Comparison of ENCODE assay signal across 2 cellular contexts in the genomic region with DNA sequence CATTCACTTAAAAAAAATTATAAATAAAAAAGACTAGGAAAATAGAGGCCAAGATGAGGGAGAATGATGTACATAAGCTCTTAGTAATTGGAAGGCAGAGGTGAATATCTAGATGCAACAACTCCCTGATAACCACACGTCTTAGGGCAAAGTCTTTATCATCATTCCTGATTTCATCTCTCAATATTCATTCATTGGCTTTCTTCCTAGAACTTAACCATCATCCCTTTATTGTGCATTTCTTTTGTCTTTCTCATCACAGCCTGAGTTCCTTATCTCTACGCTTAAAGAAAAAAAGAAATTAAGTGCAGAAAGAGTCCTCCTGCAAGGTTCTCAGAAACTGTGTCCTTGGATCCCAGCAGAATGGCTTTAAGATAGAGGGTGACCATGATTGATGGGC.
TF ChIP-seq lines count a peak whose summit lies in the region.

No MANE protein-coding gene starts in this region.

TF ChIP-seq in GM23338, 12 proteins besides CTCF, POLR2A, EP300 and RAD21 (continues in another document):
- TF ChIP-seq NANOG (IDR thresholded peaks at IDR 0.05; ENCODE audit: borderline replicate concordance) = no peak
- no peak for TF ChIP-seq STAT1 (IDR thresholded peaks at IDR 0.05; ENCODE audit: unreplicated experiment)
- no peak for TF ChIP-seq ZNF331 (CRISPR knock-in tag; IDR thresholded peaks at IDR 0.05; ENCODE audit: low read depth)
- TF ChIP-seq, protein P1, sequence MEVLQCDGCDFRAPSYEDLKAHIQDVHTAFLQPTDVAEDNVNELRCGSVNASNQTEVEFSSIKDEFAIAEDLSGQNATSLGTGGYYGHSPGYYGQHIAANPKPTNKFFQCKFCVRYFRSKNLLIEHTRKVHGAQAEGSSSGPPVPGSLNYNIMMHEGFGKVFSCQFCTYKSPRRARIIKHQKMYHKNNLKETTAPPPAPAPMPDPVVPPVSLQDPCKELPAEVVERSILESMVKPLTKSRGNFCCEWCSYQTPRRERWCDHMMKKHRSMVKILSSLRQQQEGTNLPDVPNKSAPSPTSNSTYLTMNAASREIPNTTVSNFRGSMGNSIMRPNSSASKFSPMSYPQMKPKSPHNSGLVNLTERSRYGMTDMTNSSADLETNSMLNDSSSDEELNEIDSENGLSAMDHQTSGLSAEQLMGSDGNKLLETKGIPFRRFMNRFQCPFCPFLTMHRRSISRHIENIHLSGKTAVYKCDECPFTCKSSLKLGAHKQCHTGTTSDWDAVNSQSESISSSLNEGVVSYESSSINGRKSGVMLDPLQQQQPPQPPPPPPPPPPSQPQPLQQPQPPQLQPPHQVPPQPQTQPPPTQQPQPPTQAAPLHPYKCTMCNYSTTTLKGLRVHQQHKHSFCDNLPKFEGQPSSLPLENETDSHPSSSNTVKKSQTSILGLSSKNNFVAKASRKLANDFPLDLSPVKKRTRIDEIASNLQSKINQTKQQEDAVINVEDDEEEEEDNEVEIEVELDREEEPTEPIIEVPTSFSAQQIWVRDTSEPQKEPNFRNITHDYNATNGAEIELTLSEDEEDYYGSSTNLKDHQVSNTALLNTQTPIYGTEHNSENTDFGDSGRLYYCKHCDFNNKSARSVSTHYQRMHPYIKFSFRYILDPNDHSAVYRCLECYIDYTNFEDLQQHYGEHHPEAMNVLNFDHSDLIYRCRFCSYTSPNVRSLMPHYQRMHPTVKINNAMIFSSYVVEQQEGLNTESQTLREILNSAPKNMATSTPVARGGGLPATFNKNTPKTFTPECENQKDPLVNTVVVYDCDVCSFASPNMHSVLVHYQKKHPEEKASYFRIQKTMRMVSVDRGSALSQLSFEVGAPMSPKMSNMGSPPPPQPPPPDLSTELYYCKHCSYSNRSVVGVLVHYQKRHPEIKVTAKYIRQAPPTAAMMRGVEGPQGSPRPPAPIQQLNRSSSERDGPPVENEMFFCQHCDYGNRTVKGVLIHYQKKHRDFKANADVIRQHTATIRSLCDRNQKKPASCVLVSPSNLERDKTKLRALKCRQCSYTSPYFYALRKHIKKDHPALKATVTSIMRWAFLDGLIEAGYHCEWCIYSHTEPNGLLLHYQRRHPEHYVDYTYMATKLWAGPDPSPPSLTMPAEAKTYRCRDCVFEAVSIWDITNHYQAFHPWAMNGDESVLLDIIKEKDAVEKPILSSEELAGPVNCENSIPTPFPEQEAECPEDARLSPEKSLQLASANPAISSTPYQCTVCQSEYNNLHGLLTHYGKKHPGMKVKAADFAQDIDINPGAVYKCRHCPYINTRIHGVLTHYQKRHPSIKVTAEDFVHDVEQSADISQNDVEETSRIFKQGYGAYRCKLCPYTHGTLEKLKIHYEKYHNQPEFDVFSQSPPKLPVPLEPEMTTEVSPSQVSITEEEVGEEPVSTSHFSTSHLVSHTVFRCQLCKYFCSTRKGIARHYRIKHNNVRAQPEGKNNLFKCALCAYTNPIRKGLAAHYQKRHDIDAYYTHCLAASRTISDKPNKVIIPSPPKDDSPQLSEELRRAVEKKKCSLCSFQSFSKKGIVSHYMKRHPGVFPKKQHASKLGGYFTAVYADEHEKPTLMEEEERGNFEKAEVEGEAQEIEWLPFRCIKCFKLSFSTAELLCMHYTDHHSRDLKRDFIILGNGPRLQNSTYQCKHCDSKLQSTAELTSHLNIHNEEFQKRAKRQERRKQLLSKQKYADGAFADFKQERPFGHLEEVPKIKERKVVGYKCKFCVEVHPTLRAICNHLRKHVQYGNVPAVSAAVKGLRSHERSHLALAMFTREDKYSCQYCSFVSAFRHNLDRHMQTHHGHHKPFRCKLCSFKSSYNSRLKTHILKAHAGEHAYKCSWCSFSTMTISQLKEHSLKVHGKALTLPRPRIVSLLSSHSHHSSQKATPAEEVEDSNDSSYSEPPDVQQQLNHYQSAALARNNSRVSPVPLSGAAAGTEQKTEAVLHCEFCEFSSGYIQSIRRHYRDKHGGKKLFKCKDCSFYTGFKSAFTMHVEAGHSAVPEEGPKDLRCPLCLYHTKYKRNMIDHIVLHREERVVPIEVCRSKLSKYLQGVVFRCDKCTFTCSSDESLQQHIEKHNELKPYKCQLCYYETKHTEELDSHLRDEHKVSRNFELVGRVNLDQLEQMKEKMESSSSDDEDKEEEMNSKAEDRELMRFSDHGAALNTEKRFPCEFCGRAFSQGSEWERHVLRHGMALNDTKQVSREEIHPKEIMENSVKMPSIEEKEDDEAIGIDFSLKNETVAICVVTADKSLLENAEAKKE (CRISPR knock-in tag; IDR thresholded peaks at IDR 0.05) = no peak
- no peak for TF ChIP-seq POLR2AphosphoS5 (IDR thresholded peaks at IDR 0.05; ENCODE audit: low read depth)
- TF ChIP-seq, protein P2, sequence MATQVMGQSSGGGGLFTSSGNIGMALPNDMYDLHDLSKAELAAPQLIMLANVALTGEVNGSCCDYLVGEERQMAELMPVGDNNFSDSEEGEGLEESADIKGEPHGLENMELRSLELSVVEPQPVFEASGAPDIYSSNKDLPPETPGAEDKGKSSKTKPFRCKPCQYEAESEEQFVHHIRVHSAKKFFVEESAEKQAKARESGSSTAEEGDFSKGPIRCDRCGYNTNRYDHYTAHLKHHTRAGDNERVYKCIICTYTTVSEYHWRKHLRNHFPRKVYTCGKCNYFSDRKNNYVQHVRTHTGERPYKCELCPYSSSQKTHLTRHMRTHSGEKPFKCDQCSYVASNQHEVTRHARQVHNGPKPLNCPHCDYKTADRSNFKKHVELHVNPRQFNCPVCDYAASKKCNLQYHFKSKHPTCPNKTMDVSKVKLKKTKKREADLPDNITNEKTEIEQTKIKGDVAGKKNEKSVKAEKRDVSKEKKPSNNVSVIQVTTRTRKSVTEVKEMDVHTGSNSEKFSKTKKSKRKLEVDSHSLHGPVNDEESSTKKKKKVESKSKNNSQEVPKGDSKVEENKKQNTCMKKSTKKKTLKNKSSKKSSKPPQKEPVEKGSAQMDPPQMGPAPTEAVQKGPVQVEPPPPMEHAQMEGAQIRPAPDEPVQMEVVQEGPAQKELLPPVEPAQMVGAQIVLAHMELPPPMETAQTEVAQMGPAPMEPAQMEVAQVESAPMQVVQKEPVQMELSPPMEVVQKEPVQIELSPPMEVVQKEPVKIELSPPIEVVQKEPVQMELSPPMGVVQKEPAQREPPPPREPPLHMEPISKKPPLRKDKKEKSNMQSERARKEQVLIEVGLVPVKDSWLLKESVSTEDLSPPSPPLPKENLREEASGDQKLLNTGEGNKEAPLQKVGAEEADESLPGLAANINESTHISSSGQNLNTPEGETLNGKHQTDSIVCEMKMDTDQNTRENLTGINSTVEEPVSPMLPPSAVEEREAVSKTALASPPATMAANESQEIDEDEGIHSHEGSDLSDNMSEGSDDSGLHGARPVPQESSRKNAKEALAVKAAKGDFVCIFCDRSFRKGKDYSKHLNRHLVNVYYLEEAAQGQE (IDR thresholded peaks at IDR 0.05; ENCODE audit: unreplicated experiment) = no peak
- TF ChIP-seq JUNB (IDR thresholded peaks at IDR 0.05; ENCODE audit: unreplicated experiment) = no peak
- TF ChIP-seq EZH2 (IDR thresholded peaks at IDR 0.05; ENCODE audit: low read depth, unreplicated experiment) = no peak
- no peak for TF ChIP-seq CREB1 (CRISPR knock-in tag; IDR thresholded peaks at IDR 0.05; ENCODE audit: low read depth)
- no peak for TF ChIP-seq ZNF114 (CRISPR knock-in tag; IDR thresholded peaks at IDR 0.05)
- no peak for TF ChIP-seq EZH2phosphoT487 (IDR thresholded peaks at IDR 0.05; ENCODE audit: unreplicated experiment)

TF ChIP-seq in WTC11, 78 proteins besides CTCF, POLR2A, EP300 and RAD21:
- TF ChIP-seq, protein P3, sequence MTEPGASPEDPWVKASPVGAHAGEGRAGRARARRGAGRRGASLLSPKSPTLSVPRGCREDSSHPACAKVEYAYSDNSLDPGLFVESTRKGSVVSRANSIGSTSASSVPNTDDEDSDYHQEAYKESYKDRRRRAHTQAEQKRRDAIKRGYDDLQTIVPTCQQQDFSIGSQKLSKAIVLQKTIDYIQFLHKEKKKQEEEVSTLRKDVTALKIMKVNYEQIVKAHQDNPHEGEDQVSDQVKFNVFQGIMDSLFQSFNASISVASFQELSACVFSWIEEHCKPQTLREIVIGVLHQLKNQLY (CRISPR knock-in tag; IDR thresholded peaks at IDR 0.05) = no peak
- TF ChIP-seq, protein P4, sequence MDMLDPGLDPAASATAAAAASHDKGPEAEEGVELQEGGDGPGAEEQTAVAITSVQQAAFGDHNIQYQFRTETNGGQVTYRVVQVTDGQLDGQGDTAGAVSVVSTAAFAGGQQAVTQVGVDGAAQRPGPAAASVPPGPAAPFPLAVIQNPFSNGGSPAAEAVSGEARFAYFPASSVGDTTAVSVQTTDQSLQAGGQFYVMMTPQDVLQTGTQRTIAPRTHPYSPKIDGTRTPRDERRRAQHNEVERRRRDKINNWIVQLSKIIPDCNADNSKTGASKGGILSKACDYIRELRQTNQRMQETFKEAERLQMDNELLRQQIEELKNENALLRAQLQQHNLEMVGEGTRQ (CRISPR knock-in tag; IDR thresholded peaks at IDR 0.05) = no peak
- TF ChIP-seq, protein P5, sequence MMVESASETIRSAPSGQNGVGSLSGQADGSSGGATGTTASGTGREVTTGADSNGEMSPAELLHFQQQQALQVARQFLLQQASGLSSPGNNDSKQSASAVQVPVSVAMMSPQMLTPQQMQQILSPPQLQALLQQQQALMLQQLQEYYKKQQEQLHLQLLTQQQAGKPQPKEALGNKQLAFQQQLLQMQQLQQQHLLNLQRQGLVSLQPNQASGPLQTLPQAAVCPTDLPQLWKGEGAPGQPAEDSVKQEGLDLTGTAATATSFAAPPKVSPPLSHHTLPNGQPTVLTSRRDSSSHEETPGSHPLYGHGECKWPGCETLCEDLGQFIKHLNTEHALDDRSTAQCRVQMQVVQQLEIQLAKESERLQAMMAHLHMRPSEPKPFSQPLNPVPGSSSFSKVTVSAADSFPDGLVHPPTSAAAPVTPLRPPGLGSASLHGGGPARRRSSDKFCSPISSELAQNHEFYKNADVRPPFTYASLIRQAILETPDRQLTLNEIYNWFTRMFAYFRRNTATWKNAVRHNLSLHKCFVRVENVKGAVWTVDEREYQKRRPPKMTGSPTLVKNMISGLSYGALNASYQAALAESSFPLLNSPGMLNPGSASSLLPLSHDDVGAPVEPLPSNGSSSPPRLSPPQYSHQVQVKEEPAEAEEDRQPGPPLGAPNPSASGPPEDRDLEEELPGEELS (CRISPR knock-in tag; IDR thresholded peaks at IDR 0.05) = no peak
- TF ChIP-seq, protein P6, sequence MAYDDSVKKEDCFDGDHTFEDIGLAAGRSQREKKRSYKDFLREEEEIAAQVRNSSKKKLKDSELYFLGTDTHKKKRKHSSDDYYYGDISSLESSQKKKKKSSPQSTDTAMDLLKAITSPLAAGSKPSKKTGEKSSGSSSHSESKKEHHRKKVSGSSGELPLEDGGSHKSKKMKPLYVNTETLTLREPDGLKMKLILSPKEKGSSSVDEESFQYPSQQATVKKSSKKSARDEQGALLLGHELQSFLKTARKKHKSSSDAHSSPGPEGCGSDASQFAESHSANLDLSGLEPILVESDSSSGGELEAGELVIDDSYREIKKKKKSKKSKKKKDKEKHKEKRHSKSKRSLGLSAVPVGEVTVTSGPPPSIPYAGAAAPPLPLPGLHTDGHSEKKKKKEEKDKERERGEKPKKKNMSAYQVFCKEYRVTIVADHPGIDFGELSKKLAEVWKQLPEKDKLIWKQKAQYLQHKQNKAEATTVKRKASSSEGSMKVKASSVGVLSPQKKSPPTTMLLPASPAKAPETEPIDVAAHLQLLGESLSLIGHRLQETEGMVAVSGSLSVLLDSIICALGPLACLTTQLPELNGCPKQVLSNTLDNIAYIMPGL (CRISPR knock-in tag; IDR thresholded peaks at IDR 0.05) = no peak
- TF ChIP-seq, protein P7, sequence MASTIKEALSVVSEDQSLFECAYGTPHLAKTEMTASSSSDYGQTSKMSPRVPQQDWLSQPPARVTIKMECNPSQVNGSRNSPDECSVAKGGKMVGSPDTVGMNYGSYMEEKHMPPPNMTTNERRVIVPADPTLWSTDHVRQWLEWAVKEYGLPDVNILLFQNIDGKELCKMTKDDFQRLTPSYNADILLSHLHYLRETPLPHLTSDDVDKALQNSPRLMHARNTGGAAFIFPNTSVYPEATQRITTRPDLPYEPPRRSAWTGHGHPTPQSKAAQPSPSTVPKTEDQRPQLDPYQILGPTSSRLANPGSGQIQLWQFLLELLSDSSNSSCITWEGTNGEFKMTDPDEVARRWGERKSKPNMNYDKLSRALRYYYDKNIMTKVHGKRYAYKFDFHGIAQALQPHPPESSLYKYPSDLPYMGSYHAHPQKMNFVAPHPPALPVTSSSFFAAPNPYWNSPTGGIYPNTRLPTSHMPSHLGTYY (CRISPR knock-in tag; IDR thresholded peaks at IDR 0.05) = no peak
- TF ChIP-seq NFYB (CRISPR knock-in tag; conservative IDR thresholded peaks at IDR 0.05; ENCODE audit: low read depth) (no peak), ETV6 (CRISPR knock-in tag; IDR thresholded peaks at IDR 0.05) (no peak), ZNF671 (CRISPR knock-in tag; IDR thresholded peaks at IDR 0.05) (no peak), NR2C2 (CRISPR knock-in tag; IDR thresholded peaks at IDR 0.05) (no peak), TEAD4 (CRISPR knock-in tag; IDR thresholded peaks at IDR 0.05) (no peak), ZNF232 (CRISPR knock-in tag; IDR thresholded peaks at IDR 0.05) (no peak), ELF4 (CRISPR knock-in tag; IDR thresholded peaks at IDR 0.05; ENCODE audit: low read depth) (no peak), IRF2 (CRISPR knock-in tag; IDR thresholded peaks at IDR 0.05; ENCODE audit: borderline replicate concordance, low read depth) (no peak), NFATC4 (CRISPR knock-in tag; IDR thresholded peaks at IDR 0.05) (no peak), CREB1 (CRISPR knock-in tag; IDR thresholded peaks at IDR 0.05) (no peak), ZNF396 (CRISPR knock-in tag; IDR thresholded peaks at IDR 0.05; ENCODE audit: borderline replicate concordance) (no peak)
- TF ChIP-seq, protein P8, sequence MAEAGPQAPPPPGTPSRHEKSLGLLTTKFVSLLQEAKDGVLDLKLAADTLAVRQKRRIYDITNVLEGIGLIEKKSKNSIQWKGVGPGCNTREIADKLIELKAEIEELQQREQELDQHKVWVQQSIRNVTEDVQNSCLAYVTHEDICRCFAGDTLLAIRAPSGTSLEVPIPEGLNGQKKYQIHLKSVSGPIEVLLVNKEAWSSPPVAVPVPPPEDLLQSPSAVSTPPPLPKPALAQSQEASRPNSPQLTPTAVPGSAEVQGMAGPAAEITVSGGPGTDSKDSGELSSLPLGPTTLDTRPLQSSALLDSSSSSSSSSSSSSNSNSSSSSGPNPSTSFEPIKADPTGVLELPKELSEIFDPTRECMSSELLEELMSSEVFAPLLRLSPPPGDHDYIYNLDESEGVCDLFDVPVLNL (CRISPR knock-in tag; IDR thresholded peaks at IDR 0.05; ENCODE audit: borderline replicate concordance, low read depth) = no peak
- TF ChIP-seq, protein P9, sequence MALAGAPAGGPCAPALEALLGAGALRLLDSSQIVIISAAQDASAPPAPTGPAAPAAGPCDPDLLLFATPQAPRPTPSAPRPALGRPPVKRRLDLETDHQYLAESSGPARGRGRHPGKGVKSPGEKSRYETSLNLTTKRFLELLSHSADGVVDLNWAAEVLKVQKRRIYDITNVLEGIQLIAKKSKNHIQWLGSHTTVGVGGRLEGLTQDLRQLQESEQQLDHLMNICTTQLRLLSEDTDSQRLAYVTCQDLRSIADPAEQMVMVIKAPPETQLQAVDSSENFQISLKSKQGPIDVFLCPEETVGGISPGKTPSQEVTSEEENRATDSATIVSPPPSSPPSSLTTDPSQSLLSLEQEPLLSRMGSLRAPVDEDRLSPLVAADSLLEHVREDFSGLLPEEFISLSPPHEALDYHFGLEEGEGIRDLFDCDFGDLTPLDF (CRISPR knock-in tag; IDR thresholded peaks at IDR 0.05) = no peak
